3 cellular contexts compared by ENCODE assay signal in genomic region chr9:130501645-130502044, GRCh38.
TF ChIP-seq lines count a peak whose summit lies in the region.

No MANE protein-coding gene starts in this region.

TF ChIP-seq in Ishikawa, 13 proteins besides CTCF, POLR2A, EP300 and RAD21:
- TF ChIP-seq USF1 (IDR thresholded peaks at IDR 0.05) (peak; percentile 81), TAF1 (IDR thresholded peaks at IDR 0.05; ENCODE audit: low read depth) (no peak), YY1 (IDR thresholded peaks at IDR 0.05; ENCODE audit: low read depth) (no peak), FOXM1 (IDR thresholded peaks at IDR 0.05; ENCODE audit: borderline replicate concordance, low read depth) (no peak), CEBPB (IDR thresholded peaks at IDR 0.05) (no peak)

TF ChIP-seq in WTC11, 78 proteins besides CTCF, POLR2A, EP300 and RAD21:
- TF ChIP-seq ZNF219 (CRISPR knock-in tag; IDR thresholded peaks at IDR 0.05; ENCODE audit: borderline replicate concordance), result no peak
- TF ChIP-seq ATF3 (CRISPR knock-in tag; conservative IDR thresholded peaks at IDR 0.05), result no peak
- TF ChIP-seq NFYB (CRISPR knock-in tag; conservative IDR thresholded peaks at IDR 0.05; ENCODE audit: low read depth), result peak; percentile 86
- TF ChIP-seq MXD4 (CRISPR knock-in tag; IDR thresholded peaks at IDR 0.05; ENCODE audit: borderline replicate concordance), result no peak
- peak; percentile 80 for TF ChIP-seq USF1 (CRISPR knock-in tag; IDR thresholded peaks at IDR 0.05)
- no peak for TF ChIP-seq GTF2I (CRISPR knock-in tag; conservative IDR thresholded peaks at IDR 0.05)
- no peak for TF ChIP-seq TP53 (CRISPR knock-in tag; IDR thresholded peaks at IDR 0.05)
- TF ChIP-seq ZMAT4 (CRISPR knock-in tag; IDR thresholded peaks at IDR 0.05), result no peak
- TF ChIP-seq USF2 (CRISPR knock-in tag; IDR thresholded peaks at IDR 0.05), result peak; percentile 85
- no peak for TF ChIP-seq ZNF317 (CRISPR knock-in tag; IDR thresholded peaks at IDR 0.05; ENCODE audit: borderline replicate concordance, low read depth)
- no peak for TF ChIP-seq GABPB1 (CRISPR knock-in tag; IDR thresholded peaks at IDR 0.05)
- no peak for TF ChIP-seq NFATC4 (CRISPR knock-in tag; IDR thresholded peaks at IDR 0.05)
- no peak for TF ChIP-seq ATF2 (CRISPR knock-in tag; IDR thresholded peaks at IDR 0.05; ENCODE audit: borderline replicate concordance, low read depth)

TF ChIP-seq in HepG2, 621 proteins besides CTCF, POLR2A, EP300 and RAD21:
- 0 out of 2 replicates have a peak, but pooled peaks have one; percentile 22 for TF ChIP-seq POLR2G (IDR thresholded peaks at IDR 0.05; ENCODE audit: low read depth, low read length)
- TF ChIP-seq JDP2 (CRISPR knock-in tag; IDR thresholded peaks at IDR 0.05; ENCODE audit: borderline replicate concordance), result no peak
- 0 out of 2 replicates have a peak, but pooled peaks have one; percentile 40 for TF ChIP-seq ZNF280B (CRISPR knock-in tag; IDR thresholded peaks at IDR 0.05; ENCODE audit: borderline replicate concordance)
- TF ChIP-seq HBP1 (CRISPR knock-in tag; IDR thresholded peaks at IDR 0.05; ENCODE audit: low read depth), result no peak
- TF ChIP-seq ARID2 (CRISPR knock-in tag; IDR thresholded peaks at IDR 0.05; ENCODE audit: borderline replicate concordance), result no peak
- TF ChIP-seq ZNF513 (CRISPR knock-in tag; conservative IDR thresholded peaks at IDR 0.05), result no peak
- peak; percentile 53; the same call in 1 of the 2 replicates for TF ChIP-seq NFYC (CRISPR knock-in tag; IDR thresholded peaks at IDR 0.05)
- TF ChIP-seq NFYB (CRISPR knock-in tag; IDR thresholded peaks at IDR 0.05), result peak; percentile 72
- TF ChIP-seq ZNF576 (CRISPR knock-in tag; IDR thresholded peaks at IDR 0.05), result no peak
- TF ChIP-seq USF2 (IDR thresholded peaks at IDR 0.05; ENCODE audit: low read depth, low read length), result no peak
- TF ChIP-seq USF2 (CRISPR knock-in tag; IDR thresholded peaks at IDR 0.05; ENCODE audit: borderline replicate concordance), result peak; percentile 45; the same call in 1 of the 2 replicates
- TF ChIP-seq ZNF687 (CRISPR knock-in tag; IDR thresholded peaks at IDR 0.05), result 0 out of 2 replicates have a peak, but pooled peaks have one; percentile 14
